In the genomic region with DNA sequence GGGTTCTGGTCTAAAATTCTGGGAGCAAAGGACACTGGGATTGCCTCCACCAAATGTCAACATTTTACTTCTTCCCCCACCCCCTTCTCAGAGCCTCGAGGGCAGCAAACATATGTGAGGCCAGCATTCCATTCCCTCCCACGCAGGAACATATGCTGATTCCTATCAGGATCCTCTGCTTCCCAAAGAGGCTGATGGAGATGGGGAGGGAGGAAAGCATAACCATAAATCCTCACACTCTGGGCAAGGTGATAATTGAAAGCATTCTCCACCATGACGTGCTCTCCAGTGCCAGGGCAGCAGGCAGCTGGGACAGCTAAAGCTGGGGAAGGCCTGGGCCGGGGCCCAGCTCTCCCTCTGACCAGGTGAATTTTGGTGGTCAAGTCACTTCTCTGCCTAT, we compare ENCODE assay signal across 1 cellular context.
TF ChIP-seq lines count a peak whose summit lies in the region.

No MANE protein-coding gene starts in this region.

TF ChIP-seq in IMR-90, 13 proteins besides CTCF, POLR2A, EP300 and RAD21 (continued from another document):
- TF ChIP-seq, protein P1, sequence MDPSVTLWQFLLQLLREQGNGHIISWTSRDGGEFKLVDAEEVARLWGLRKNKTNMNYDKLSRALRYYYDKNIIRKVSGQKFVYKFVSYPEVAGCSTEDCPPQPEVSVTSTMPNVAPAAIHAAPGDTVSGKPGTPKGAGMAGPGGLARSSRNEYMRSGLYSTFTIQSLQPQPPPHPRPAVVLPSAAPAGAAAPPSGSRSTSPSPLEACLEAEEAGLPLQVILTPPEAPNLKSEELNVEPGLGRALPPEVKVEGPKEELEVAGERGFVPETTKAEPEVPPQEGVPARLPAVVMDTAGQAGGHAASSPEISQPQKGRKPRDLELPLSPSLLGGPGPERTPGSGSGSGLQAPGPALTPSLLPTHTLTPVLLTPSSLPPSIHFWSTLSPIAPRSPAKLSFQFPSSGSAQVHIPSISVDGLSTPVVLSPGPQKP (IDR thresholded peaks at IDR 0.05; ENCODE audit: borderline replicate concordance, low read depth, low read length): no peak
- TF ChIP-seq MXI1 (IDR thresholded peaks at IDR 0.05; ENCODE audit: borderline replicate concordance, low read depth, low read length) (no peak), BHLHE40 (IDR thresholded peaks at IDR 0.05; ENCODE audit: low read depth, low read length) (no peak), CHD1 (IDR thresholded peaks at IDR 0.05; ENCODE audit: low read depth, low read length) (no peak)
